ENCODE assay signal across 13 cellular contexts in genomic region chr3:41125258-41125657, GRCh38.
DNase-seq lines count a peak whose midpoint lies in the region; ATAC-seq and TF ChIP-seq lines count a peak whose summit lies in the region.
"Had no signal": no experiment of that assay in that cellular context is flagged by ENCODE, and none has a peak within 500 bp of the region (broad histone marks: within the 10 kb centered on the region; RNA-seq: fewer than 3 reads in every experiment).

No MANE protein-coding gene starts in this region.

- H3K27ac Mint-ChIP-seq in GM23338 = no peak overlapping the region
- H3K27ac Mint-ChIP-seq: CD8-positive, alpha-beta memory T cell had no signal

- no peak overlapping the region for H3K4me2 ChIP-seq in GM23338
- H3K4me2 ChIP-seq: BLaER1 had no signal

- WGBS in sigmoid colon, 2 donors = 92 to 95% methylated on average over 2 of the region's 2 CpGs

- no peaks in the 10 kb centered on the region; the same call in 1 of the 2 replicates for H3K36me3 ChIP-seq in GM23338 (ENCODE audit: insufficient read depth)
- no peaks in the 10 kb centered on the region for H3K36me3 ChIP-seq in sigmoid colon
- H3K36me3 ChIP-seq: BLaER1 had no signal

- H3K27ac ChIP-seq in GM23338 (ENCODE audit: low read depth) = no peak overlapping the region
- no peak overlapping the region for H3K27ac ChIP-seq in coronary artery
- no peak overlapping the region for H3K27ac ChIP-seq in sigmoid colon
- H3K27ac ChIP-seq: BLaER1 had no signal

- no peaks in the 10 kb centered on the region for H3K79me2 ChIP-seq in GM23338 (replicated peaks; ENCODE audit: insufficient read depth)

- H3K9me3 Mint-ChIP-seq in GM23338 = peaks cover 38% of the 10 kb centered on the region

- H3K36me3 Mint-ChIP-seq in GM23338 (ENCODE audit: low read depth) = peaks cover 28% of the 10 kb centered on the region; the same call in 2 of the 3 replicates

- H3K4me3 ChIP-seq in GM23338 (no peak overlapping the region), coronary artery (no peak overlapping the region), sigmoid colon (no peak overlapping the region)
- H3K4me3 ChIP-seq: BLaER1 had no signal

- H3K4me1 ChIP-seq in GM23338 (ENCODE audit: insufficient read depth) = peaks cover 12% of the 10 kb centered on the region
- peaks cover 0 to 7% (median 0%) of the 10 kb centered on the region in 4 donors for H3K4me1 ChIP-seq in sigmoid colon
- H3K4me1 ChIP-seq: Caco-2 had no signal

- H2AFZ ChIP-seq in GM23338 = no peak overlapping the region

- H3K4me3 Mint-ChIP-seq in GM23338 = no peak overlapping the region
- H3K4me3 Mint-ChIP-seq: CD8-positive, alpha-beta memory T cell had no signal

- no peak for TF ChIP-seq CTCF in GM23338 (conservative IDR thresholded peaks at IDR 0.05; ENCODE audit: low read depth in 2 of 2)
- no peak for TF ChIP-seq CTCF in coronary artery (IDR thresholded peaks at IDR 0.05)
- TF ChIP-seq CTCF in sigmoid colon (IDR thresholded peaks at IDR 0.05) = no peak

- TF ChIP-seq EP300 in sigmoid colon (IDR thresholded peaks at IDR 0.05) = no peak

- H4K20me1 ChIP-seq in GM23338 (replicated peaks; ENCODE audit: insufficient read depth) = no peaks in the 10 kb centered on the region
- H4K20me1 ChIP-seq: BLaER1 had no signal

- 0 out of 2 replicates have a peak, but pooled peaks cover 8% of the 10 kb centered on the region for H3K9me2 ChIP-seq in GM23338 (ENCODE audit: insufficient read depth)

- ATAC-seq in GM23338 (no peak), esophagus mucosa (no peak)
- ATAC-seq: HCT116 had no signal

- H3K27me3 Mint-ChIP-seq in GM23338 (ENCODE audit: insufficient read depth, low read depth, poor library complexity) = peaks cover 3% of the 10 kb centered on the region

- peaks cover 12% of the 10 kb centered on the region for H3K4me1 Mint-ChIP-seq in GM23338
- H3K4me1 Mint-ChIP-seq: CD8-positive, alpha-beta memory T cell had no signal

- DNase-seq in GM23338 (ENCODE audit: low spot score) (no peak), OCI-M1 (lab: John Stamatoyannopoulos, UW) (peak; percentile 29), coronary artery (ENCODE audit: low spot score) (peak; percentile 7), sigmoid colon (no peak), NCI-H1436 treated with DMSO at 0.1 percent for 48 hours (lab: John Stamatoyannopoulos, UW) (no peak)
- DNase-seq: AML-193; Caco-2; CD8-positive, alpha-beta memory T cell; DMS53; GF-D8 had no signal

- H3F3A ChIP-seq in GM23338 (replicated peaks; ENCODE audit: low read depth) = no peaks in the 10 kb centered on the region

- H3K27me3 ChIP-seq in GM23338 (ENCODE audit: insufficient read depth) (no peaks in the 10 kb centered on the region), sigmoid colon (no peaks in the 10 kb centered on the region)
- H3K27me3 ChIP-seq: BLaER1 had no signal

- H3K9me3 ChIP-seq in sigmoid colon = peaks cover 0 to 8% (median 6%) of the 10 kb centered on the region in 4 donors

- no peak for TF ChIP-seq POLR2A in sigmoid colon (IDR thresholded peaks at IDR 0.05)

- intact Hi-C loops in sigmoid colon (cut with DNase I) = no loop called here

TF ChIP-seq in GM23338, 12 proteins besides CTCF, POLR2A, EP300 and RAD21:
- TF ChIP-seq REST (IDR thresholded peaks at IDR 0.05; ENCODE audit: unreplicated experiment) (no peak), ZNF331 (CRISPR knock-in tag; IDR thresholded peaks at IDR 0.05; ENCODE audit: low read depth) (peak; percentile 85)

Comparison
In these comparisons a context has a peak if more than half of its experiments do, and no peak if none do; other contexts are left out.
1. DNase-seq: peak in OCI-M1 (single experiment) and coronary artery (single experiment); none in GM23338 (single experiment), sigmoid colon (single experiment) and NCI-H1436 treated with DMSO at 0.1 percent for 48 hours (single experiment).